13 cellular contexts compared by ENCODE assay signal in the genomic region with DNA sequence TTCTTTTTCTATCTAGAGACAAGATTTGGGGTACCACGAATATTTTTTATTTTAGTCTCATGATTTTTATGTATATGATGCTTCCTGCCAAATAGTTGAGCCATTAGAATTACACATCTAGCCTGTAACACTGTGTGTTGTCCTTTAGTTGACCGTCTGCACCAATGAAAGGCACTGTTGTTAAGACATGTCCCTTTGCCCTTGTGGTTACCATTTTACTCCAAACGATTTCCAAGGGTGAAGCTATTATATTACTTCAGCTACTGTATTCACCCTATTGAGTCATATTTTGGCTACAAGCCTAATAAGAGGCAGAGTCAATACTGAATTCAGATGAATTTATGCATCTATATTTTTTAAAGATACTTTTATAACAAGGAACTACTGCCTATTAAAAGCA.
DNase-seq lines count a peak whose midpoint lies in the region; ATAC-seq and TF ChIP-seq lines count a peak whose summit lies in the region.
"Had no signal": no experiment of that assay in that cellular context is flagged by ENCODE, and none has a peak within 500 bp of the region (broad histone marks: within the 10 kb centered on the region; RNA-seq: fewer than 3 reads in every experiment).

No MANE protein-coding gene starts in this region.

- H3K27me3 ChIP-seq in MG63 = peaks cover 2% of the 10 kb centered on the region; the same call in 1 of the 2 replicates
- H3K27me3 ChIP-seq: BLaER1, right atrium auricular region had no signal

- H3K9me3 ChIP-seq in MG63 = 0 out of 2 replicates have a peak, but pooled peaks cover 5% of the 10 kb centered on the region
- H3K9me3 ChIP-seq: BLaER1 had no signal

- TF ChIP-seq CTCF in astrocyte of the cerebellum (IDR thresholded peaks at IDR 0.05; ENCODE audit: low read depth, low read length, missing control alignments) = no peak

- ATAC-seq in HG03196 (IDR thresholded peaks at IDR 0.05; ENCODE audit: unreplicated experiment) = no peak
- no peak for ATAC-seq in HG02973 (IDR thresholded peaks at IDR 0.05; ENCODE audit: unreplicated experiment)
- ATAC-seq: T-cell had no signal

- DNase-seq in ELR (ENCODE audit: low read depth) (peak; percentile 41), MG63 (peak; percentile 9), astrocyte of the cerebellum (ENCODE audit: low read depth) (peak; percentile 79), kidney glomerular epithelial cell (lab: John Stamatoyannopoulos, UW) (peak; percentile 6), NCI-H2171 (lab: John Stamatoyannopoulos, UW) (no peak), NCI-H2227 treated with DMSO at 0.1 percent for 48 hours (lab: John Stamatoyannopoulos, UW) (no peak)
- DNase-seq: activated CD4-positive, alpha-beta T cell treated with anti-CD3 and anti-CD28 coated beads for 1 hour; activated T-cell treated with anti-CD3 and anti-CD28 coated beads for 4 hours; T-cell had no signal

- H3K4me3 ChIP-seq in MG63 (no peak overlapping the region), astrocyte of the cerebellum (ENCODE audit: low read depth, low read length) (no peak overlapping the region)
- H3K4me3 ChIP-seq: BLaER1, right atrium auricular region had no signal

- in situ Hi-C loops in astrocyte of the cerebellum (cut with HindIII; ENCODE audit: low sequenced_read_pairs) = no loop called here

- no peaks in the 10 kb centered on the region for H3K36me3 ChIP-seq in MG63
- H3K36me3 ChIP-seq: BLaER1, right atrium auricular region had no signal

Comparison
In these comparisons a context has a peak if more than half of its experiments do, and no peak if none do; other contexts are left out.
1. DNase-seq: peak in ELR (single experiment), MG63 (single experiment), astrocyte of the cerebellum (single experiment) and kidney glomerular epithelial cell (single experiment); none in NCI-H2171 (single experiment) and NCI-H2227 treated with DMSO at 0.1 percent for 48 hours (single experiment).